27 cellular contexts compared by ENCODE assay signal in genomic region chr18:23793985-23794867, GRCh38.
DNase-seq lines count a peak whose midpoint lies in the region; ATAC-seq, FAIRE-seq and TF ChIP-seq lines count a peak whose summit lies in the region.
"Had no signal": no experiment of that assay in that cellular context is flagged by ENCODE, and none has a peak within 500 bp of the region (broad histone marks: within the 10 kb centered on the region; RNA-seq: fewer than 3 reads in every experiment).

No MANE protein-coding gene starts in this region.

- no peak for TF ChIP-seq EP300 in transverse colon (IDR thresholded peaks at IDR 0.05; ENCODE audit: low read depth)

- TF ChIP-seq POLR2A in transverse colon (IDR thresholded peaks at IDR 0.05), result no peak

- no peak overlapping the region for H3K9ac ChIP-seq in Loucy (ENCODE audit: low read depth, low read length, poor library complexity, severe bottlenecking)
- H3K9ac ChIP-seq in neural progenitor cell, result no peak overlapping the region
- H3K9ac ChIP-seq: BLaER1 had no signal

- H2AFZ ChIP-seq in Loucy (ENCODE audit: low read length) (peak overlapping the region; percentile 30), neural progenitor cell (replicated peaks) (peak overlapping the region; percentile 9)

- in situ Hi-C loops in G401 (cut with HindIII; ENCODE audit: low sequenced_read_pairs), result no loop called here
- in situ Hi-C loops in transverse colon (cut with MboI; ENCODE audit: low pct_ligation_motif_present in 1 of 4, low pct_unique_long_range_greater_than_20kb in 1 of 4, low sequenced_read_pairs in 3 of 4), result loop anchor here in 1 of 4 donors (25.0 kb wide), 1 partner anchor 107 kb away; the partner anchor contains the start of gene LAMA3

- no peaks in the 10 kb centered on the region for H3F3A ChIP-seq in Loucy (ENCODE audit: low read depth)
- H3F3A ChIP-seq in neural progenitor cell (ENCODE audit: low read depth), result no peaks in the 10 kb centered on the region

- H3K27me3 Mint-ChIP-seq in Caco-2 (ENCODE audit: insufficient read depth, unreplicated experiment) (no peaks in the 10 kb centered on the region), neural progenitor cell (ENCODE audit: insufficient read depth, low read depth) (no peaks in the 10 kb centered on the region), T-helper 17 cell (peaks cover 16% of the 10 kb centered on the region)
- H3K27me3 Mint-ChIP-seq: CD4-positive, alpha-beta T cell had no signal

- CTCF ChIA-PET in Caco-2 (lab: Charles Lee), result no interaction called here

- TF ChIP-seq CTCF in Caco-2 (IDR thresholded peaks at IDR 0.05; ENCODE audit: insufficient read depth in 1 of 2, low read depth in 1 of 2, low read length in 1 of 2, severe bottlenecking in 1 of 2, unreplicated experiment in 1 of 2) (no peak), Loucy (conservative IDR thresholded peaks at IDR 0.05; ENCODE audit: low read length) (no peak), bronchial epithelial cell (IDR thresholded peaks at IDR 0.05; ENCODE audit: insufficient read depth, low read length, severe bottlenecking) (no peak), neural progenitor cell (IDR thresholded peaks at IDR 0.05) (no peak), coronary artery (IDR thresholded peaks at IDR 0.05) (no peak), transverse colon (IDR thresholded peaks at IDR 0.05) (no peak)

- no peak overlapping the region for H3K4me2 ChIP-seq in Loucy (ENCODE audit: low read depth, low read length, poor library complexity, severe bottlenecking)
- no peak overlapping the region for H3K4me2 ChIP-seq in neural progenitor cell
- H3K4me2 ChIP-seq: A549, BLaER1 had no signal

- H3K9me2 ChIP-seq in Loucy (replicated peaks; ENCODE audit: low read depth, low read length), result no peaks in the 10 kb centered on the region

- no peak overlapping the region for H3K27ac Mint-ChIP-seq in Caco-2 (ENCODE audit: unreplicated experiment)
- H3K27ac Mint-ChIP-seq in neural progenitor cell, result no peak overlapping the region
- H3K27ac Mint-ChIP-seq in T-helper 17 cell, result no peak overlapping the region
- H3K27ac Mint-ChIP-seq: CD4-positive, alpha-beta T cell; IgD-negative memory B cell had no signal

- DNase-seq in Caco-2 (peak; percentile 11 to 42), bronchial epithelial cell (ENCODE audit: low read depth) (no peak), neural progenitor cell (ENCODE audit: low spot score) (no peak), G401 (ENCODE audit: low spot score) (no peak), T-helper 17 cell (no peak), coronary artery (ENCODE audit: low spot score) (no peak), transverse colon (no peak)
- DNase-seq: CD4-positive, alpha-beta T cell; COR-L47; DMS 273 treated with DMSO at 0.1 percent for 48 hours; DMS79 treated with DMSO at 0.1 percent for 48 hours; NCI-H1092; NCI-H1436 treated with DMSO at 0.1 percent for 48 hours; NCI-H2029; NCI-H2227 treated with DMSO at 0.1 percent for 48 hours; NCI-H510A treated with DMSO at 0.1 percent for 48 hours; NCI-H748 treated with DMSO at 0.1 percent for 48 hours; Peyer's patch had no signal

- H3K9me3 Mint-ChIP-seq in Caco-2 (ENCODE audit: unreplicated experiment), result no peaks in the 10 kb centered on the region
- H3K9me3 Mint-ChIP-seq in neural progenitor cell, result peaks cover 5% of the 10 kb centered on the region
- H3K9me3 Mint-ChIP-seq: CD4-positive, alpha-beta T cell had no signal

- H3K79me2 ChIP-seq in Loucy (ENCODE audit: insufficient read depth, low read length) (no peaks in the 10 kb centered on the region), neural progenitor cell (ENCODE audit: low read depth) (no peaks in the 10 kb centered on the region)

- H3K9me3 ChIP-seq in Caco-2, result no peaks in the 10 kb centered on the region
- H3K9me3 ChIP-seq in Loucy (ENCODE audit: insufficient read depth, low read depth, low read length), result no peaks in the 10 kb centered on the region
- H3K9me3 ChIP-seq in neural progenitor cell (ENCODE audit: low read depth), result no peaks in the 10 kb centered on the region
- no peaks in the 10 kb centered on the region for H3K9me3 ChIP-seq in T-helper 17 cell (ENCODE audit: control insufficient read depth, low read length, poor library complexity, severe bottlenecking)
- no peaks in the 10 kb centered on the region for H3K9me3 ChIP-seq in transverse colon
- H3K9me3 ChIP-seq: A549, BLaER1, Peyer's patch, SJSA1 had no signal

- H3K4me3 ChIP-seq in Caco-2 (ENCODE audit: low read depth, low read length), result no peak overlapping the region
- H3K4me3 ChIP-seq in Loucy (ENCODE audit: low read length, poor library complexity, severe bottlenecking), result no peak overlapping the region
- no peak overlapping the region for H3K4me3 ChIP-seq in bronchial epithelial cell (ENCODE audit: low read depth, low read length)
- H3K4me3 ChIP-seq in neural progenitor cell, result no peak overlapping the region
- no peak overlapping the region for H3K4me3 ChIP-seq in coronary artery
- no peak overlapping the region for H3K4me3 ChIP-seq in transverse colon
- H3K4me3 ChIP-seq: A549, BLaER1, Peyer's patch, SJSA1 had no signal

- H3K4me1 ChIP-seq in Caco-2, result peaks cover 12% of the 10 kb centered on the region
- H3K4me1 ChIP-seq in Loucy (ENCODE audit: insufficient read depth, low read length, poor library complexity, severe bottlenecking), result peaks cover 6% of the 10 kb centered on the region
- H3K4me1 ChIP-seq in neural progenitor cell, result no peaks in the 10 kb centered on the region
- no peaks in the 10 kb centered on the region for H3K4me1 ChIP-seq in transverse colon
- H3K4me1 ChIP-seq: A549, BLaER1, Peyer's patch, SJSA1 had no signal

- peaks cover 17% of the 10 kb centered on the region for H3K4me1 Mint-ChIP-seq in Caco-2 (ENCODE audit: low read depth, unreplicated experiment)
- peaks cover 3% of the 10 kb centered on the region for H3K4me1 Mint-ChIP-seq in neural progenitor cell
- peaks cover 2% of the 10 kb centered on the region for H3K4me1 Mint-ChIP-seq in T-helper 17 cell
- H3K4me1 Mint-ChIP-seq: IgD-negative memory B cell had no signal

- WGBS in transverse colon (ENCODE audit: low coverage in 1 of 2), 2 donors, result 85 to 87% methylated on average over 5 to 6 of the region's 6 CpGs

- intact Hi-C loops in Caco-2 (cut with micrococcal nuclease; ENCODE audit: unreplicated experiment), result no loop called here
- intact Hi-C loops in transverse colon (cut with DNase I; ENCODE audit: low total_unique reads), result no loop called here

- FAIRE-seq in bronchial epithelial cell (lab: Jason Lieb, UNC), result peak; percentile 79
- FAIRE-seq: A549, GM12892, GM18507, H1 had no signal

- H4K20me1 ChIP-seq in Loucy (ENCODE audit: insufficient read depth, low read length, poor library complexity, severe bottlenecking) (no peaks in the 10 kb centered on the region), neural progenitor cell (ENCODE audit: low read depth) (no peaks in the 10 kb centered on the region)
- H4K20me1 ChIP-seq: BLaER1 had no signal

- H3K27ac ChIP-seq in neural progenitor cell (no peak overlapping the region), coronary artery (no peak overlapping the region), transverse colon (no peak overlapping the region)
- H3K27ac ChIP-seq: A549, BLaER1, Peyer's patch, SJSA1 had no signal

- H3K36me3 ChIP-seq in Caco-2 (ENCODE audit: control insufficient read depth, insufficient read depth, low read length), result no peaks in the 10 kb centered on the region
- no peaks in the 10 kb centered on the region for H3K36me3 ChIP-seq in Loucy (ENCODE audit: insufficient read depth, low read length)
- no peaks in the 10 kb centered on the region for H3K36me3 ChIP-seq in bronchial epithelial cell (ENCODE audit: control insufficient read depth, insufficient read depth, low read length)
- no peaks in the 10 kb centered on the region for H3K36me3 ChIP-seq in neural progenitor cell
- H3K36me3 ChIP-seq in transverse colon, result no peaks in the 10 kb centered on the region
- H3K36me3 ChIP-seq: BLaER1, Peyer's patch, SJSA1 had no signal

- no TSS peak for BruUV-seq in Caco-2 (replicated peaks; lab: Mats Ljungman, UMichigan)

- peaks cover 7% of the 10 kb centered on the region for H3K36me3 Mint-ChIP-seq in Caco-2 (ENCODE audit: insufficient read depth, unreplicated experiment)
- no peaks in the 10 kb centered on the region for H3K36me3 Mint-ChIP-seq in neural progenitor cell
- H3K36me3 Mint-ChIP-seq in T-helper 17 cell (ENCODE audit: low read depth), result peaks cover 2% of the 10 kb centered on the region

- no peaks in the 10 kb centered on the region for H3K27me3 ChIP-seq in Caco-2 (replicated peaks; ENCODE audit: control insufficient read depth, insufficient read depth, low read length)
- no peaks in the 10 kb centered on the region for H3K27me3 ChIP-seq in Loucy (ENCODE audit: insufficient read depth, low read length, poor library complexity, severe bottlenecking)
- H3K27me3 ChIP-seq in bronchial epithelial cell (ENCODE audit: control insufficient read depth, insufficient read depth, low read length), result no peaks in the 10 kb centered on the region
- no peaks in the 10 kb centered on the region for H3K27me3 ChIP-seq in neural progenitor cell
- no peaks in the 10 kb centered on the region for H3K27me3 ChIP-seq in transverse colon
- H3K27me3 ChIP-seq: BLaER1, Peyer's patch, SJSA1 had no signal

- POLR2A ChIA-PET in Caco-2 (lab: Charles Lee), result no interaction called here

- H3K4me3 Mint-ChIP-seq in Caco-2 (ENCODE audit: unreplicated experiment) (no peak overlapping the region), neural progenitor cell (no peak overlapping the region), T-helper 17 cell (no peak overlapping the region)
- H3K4me3 Mint-ChIP-seq: CD4-positive, alpha-beta T cell; IgD-negative memory B cell had no signal

- no peak for ATAC-seq in T-helper 17 cell
- ATAC-seq: A549, HCT116 had no signal

Comparison
In these comparisons a context has a peak if more than half of its experiments do, and no peak if none do; other contexts are left out.
1. DNase-seq: peak in Caco-2 (2 of 2); none in bronchial epithelial cell (single experiment), neural progenitor cell (single experiment), G401 (single experiment), T-helper 17 cell (0 of 3), coronary artery (single experiment) and transverse colon (single experiment).